ENCODE assay signal across 8 cellular contexts in the genomic region with DNA sequence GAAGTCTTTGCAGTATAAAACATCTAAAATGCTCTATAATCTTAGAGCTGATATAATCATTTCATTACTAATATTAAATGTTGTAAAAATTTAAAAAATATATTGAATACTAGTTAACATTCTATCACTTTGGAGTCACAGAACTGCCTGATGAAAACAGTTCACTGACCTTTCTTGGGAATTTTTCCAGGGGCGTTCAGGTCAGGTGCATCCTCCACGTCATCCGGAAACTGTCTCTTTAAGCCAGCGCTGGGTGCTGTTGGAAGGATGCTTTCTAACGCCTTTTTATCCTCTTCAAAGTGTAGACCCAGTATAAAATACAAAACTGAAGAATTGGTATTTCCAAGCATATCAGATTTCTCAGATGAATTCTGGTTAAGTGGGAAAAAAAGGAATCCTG. TPM values are rescaled to one million over a fixed set of nuclear protein-coding genes. Genes with fewer than 3 reads are reported as not detected.
"Had no signal": no experiment of that assay in that cellular context is flagged by ENCODE, and none has a peak within 500 bp of the region (broad histone marks: within the 10 kb centered on the region; RNA-seq: fewer than 3 reads in every experiment).

No MANE protein-coding gene starts in this region.

- H3K9ac ChIP-seq: KMS-11 had no signal

- H3K4me3 ChIP-seq: K562 had no signal

- H3K27ac ChIP-seq: HL-60, KMS-11 had no signal

- H3K4me2 ChIP-seq: KMS-11 had no signal

- FAIRE-seq: HTR-8/SVneo, K562 had no signal

- ATAC-seq: K562 had no signal

- DNase-seq: IMR-90, KBM-7, KG1 had no signal

RNA-seq across cellular contexts. Expression of a gene that starts 22.8 kb away (rescaled TPM):
- polyA plus RNA-seq: IgD-negative memory B cell had no signal
